Comparison of ENCODE assay signal across 2 cellular contexts in the genomic region with DNA sequence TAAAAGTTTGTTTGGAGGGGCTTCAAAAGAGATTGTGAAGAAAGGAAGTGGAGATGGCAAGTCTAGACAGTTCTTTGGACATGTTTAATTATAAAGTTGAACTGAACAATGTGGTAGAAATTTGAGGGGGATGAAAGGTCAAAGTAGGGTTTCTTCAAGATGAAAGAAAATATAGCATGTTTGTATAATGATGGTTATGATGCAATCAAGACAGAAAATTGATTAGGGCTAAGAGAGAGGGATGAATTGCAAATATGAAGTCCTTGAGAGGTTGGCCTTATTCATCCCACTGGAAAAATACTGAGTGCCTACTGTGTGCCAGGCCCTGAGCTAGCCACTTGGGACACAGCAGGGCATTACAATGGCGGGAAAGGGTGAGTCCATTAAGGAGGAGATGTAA.
TF ChIP-seq lines count a peak whose summit lies in the region.

No MANE protein-coding gene starts in this region.

TF ChIP-seq in HepG2, 621 proteins besides CTCF, POLR2A, EP300 and RAD21:
- TF ChIP-seq HOXA7 (CRISPR knock-in tag; IDR thresholded peaks at IDR 0.05) = no peak
- TF ChIP-seq, protein P1, sequence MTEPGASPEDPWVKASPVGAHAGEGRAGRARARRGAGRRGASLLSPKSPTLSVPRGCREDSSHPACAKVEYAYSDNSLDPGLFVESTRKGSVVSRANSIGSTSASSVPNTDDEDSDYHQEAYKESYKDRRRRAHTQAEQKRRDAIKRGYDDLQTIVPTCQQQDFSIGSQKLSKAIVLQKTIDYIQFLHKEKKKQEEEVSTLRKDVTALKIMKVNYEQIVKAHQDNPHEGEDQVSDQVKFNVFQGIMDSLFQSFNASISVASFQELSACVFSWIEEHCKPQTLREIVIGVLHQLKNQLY (CRISPR knock-in tag; IDR thresholded peaks at IDR 0.05) = no peak
- peak; percentile 77 for TF ChIP-seq CEBPB (IDR thresholded peaks at IDR 0.05; ENCODE audit: borderline replicate concordance, low read depth, low read length)
- peak; percentile 85 for TF ChIP-seq RBM22 (optimal IDR thresholded peaks at IDR 0.05; ENCODE audit: low read length)
- peak; percentile 57; the same call in 1 of the 2 replicates for TF ChIP-seq ATF7 (IDR thresholded peaks at IDR 0.05)
- TF ChIP-seq ATF7 (CRISPR knock-in tag; IDR thresholded peaks at IDR 0.05) = no peak
- TF ChIP-seq ZKSCAN1 (IDR thresholded peaks at IDR 0.05; ENCODE audit: low read length) = peak; percentile 45; the same call in 1 of the 2 replicates

TF ChIP-seq in IMR-90, 13 proteins besides CTCF, POLR2A, EP300 and RAD21:
- TF ChIP-seq USF2 (IDR thresholded peaks at IDR 0.05; ENCODE audit: low read depth, low read length) (no peak), ELK1 (IDR thresholded peaks at IDR 0.05; ENCODE audit: borderline replicate concordance, low read depth, low read length) (no peak), CEBPB (IDR thresholded peaks at IDR 0.05; ENCODE audit: low read depth, low read length) (peak; percentile 69), MAFK (IDR thresholded peaks at IDR 0.05; ENCODE audit: low read depth, low read length) (no peak)
TF ChIP-seq in IMR-90: peak in this region for 1.
